ENCODE assay signal across 7 cellular contexts in the genomic region with DNA sequence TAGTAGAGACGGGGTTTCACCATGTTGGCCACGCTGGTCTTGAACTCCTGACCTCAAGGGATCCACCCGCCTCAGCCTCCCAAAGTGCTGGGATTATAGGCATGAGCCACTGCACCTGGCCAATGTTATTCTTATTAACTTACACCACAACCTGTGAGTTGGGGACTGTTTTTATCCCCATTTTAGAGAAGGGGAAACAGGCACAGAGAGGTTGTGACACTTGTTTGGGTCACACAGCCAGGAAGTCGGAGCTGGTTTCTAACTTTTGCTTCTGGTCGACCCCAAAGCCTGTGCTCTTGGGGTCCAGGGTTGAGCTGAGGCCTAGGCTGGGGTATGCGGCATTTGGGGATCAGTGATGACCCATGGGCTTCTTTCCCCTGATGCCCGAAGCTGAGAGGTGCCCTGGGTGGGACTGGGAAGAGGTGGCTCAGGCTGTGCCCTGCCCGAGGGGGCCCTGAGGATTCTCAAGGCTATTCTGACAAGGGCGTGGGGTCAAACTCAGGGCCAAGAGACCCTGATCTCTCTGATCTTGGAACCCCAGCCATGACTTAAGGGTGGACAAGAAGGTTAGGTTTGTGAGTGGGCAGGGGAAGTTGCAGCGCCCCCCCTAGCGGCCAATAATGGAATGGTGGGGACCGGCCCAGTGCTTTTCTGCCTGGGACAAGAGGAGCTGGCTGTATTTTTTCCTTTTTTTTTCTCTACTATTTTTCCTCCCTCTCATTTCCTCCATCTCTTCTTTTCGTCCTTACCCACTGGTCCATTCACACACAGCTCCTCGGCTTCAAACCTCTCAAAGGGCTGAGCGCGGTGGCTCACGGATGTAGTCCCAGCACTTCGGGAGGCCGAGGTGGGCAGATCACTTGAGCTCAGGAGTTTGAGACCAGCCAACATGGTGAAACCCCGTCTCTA. TPM values are rescaled to one million over a fixed set of nuclear protein-coding genes. Genes with fewer than 3 reads are reported as not detected.
DNase-seq lines count a peak whose midpoint lies in the region; ATAC-seq and TF ChIP-seq lines count a peak whose summit lies in the region.

No MANE protein-coding gene starts in this region.

- H3K4me1 Mint-ChIP-seq in stimulated activated effector memory CD8-positive, alpha-beta T cell treated with anti-CD3 and anti-CD28 coated beads, Interleukin-12 subunit alpha, Interleukin-12 subunit beta, amount 100 ng/mL, for 72 hours = peaks cover 7% of the 10 kb centered on the region

- H4K20me1 ChIP-seq in MM.1S (ENCODE audit: insufficient read depth, low read length) = no peaks in the 10 kb centered on the region

- no peak overlapping the region for H3K4me2 ChIP-seq in MM.1S (ENCODE audit: low read depth, low read length)

- H3K4me3 ChIP-seq in MM.1S (ENCODE audit: low read length) (no peak overlapping the region), lung (no peak overlapping the region)

- no peak overlapping the region for H3K27ac Mint-ChIP-seq in stimulated activated effector memory CD8-positive, alpha-beta T cell treated with anti-CD3 and anti-CD28 coated beads, Interleukin-12 subunit alpha, Interleukin-12 subunit beta, amount 100 ng/mL, for 72 hours

- H3K9ac ChIP-seq in MM.1S (ENCODE audit: low read length) = no peak overlapping the region

- H3K27ac ChIP-seq in MM.1S (ENCODE audit: low read length) (no peak overlapping the region), lung (ENCODE audit: low read depth in 1 of 2, low read length in 1 of 2) (no peak overlapping the region)

- H3K36me3 Mint-ChIP-seq in stimulated activated effector memory CD8-positive, alpha-beta T cell treated with anti-CD3 and anti-CD28 coated beads, Interleukin-12 subunit alpha, Interleukin-12 subunit beta, amount 100 ng/mL, for 72 hours = no peaks in the 10 kb centered on the region

- 57 to 61% methylated on average over 20 of the region's 20 CpGs for WGBS in lung, 2 donors

- TF ChIP-seq CTCF in MM.1S (IDR thresholded peaks at IDR 0.05; ENCODE audit: low read length) (peak; percentile 60), lung (IDR thresholded peaks at IDR 0.05; ENCODE audit: control extremely low read depth, extremely low read depth) (peak; percentile 55)

- H3K27me3 ChIP-seq in MM.1S (replicated peaks; ENCODE audit: insufficient read depth, low read length) (no peaks in the 10 kb centered on the region), lung (ENCODE audit: control insufficient read depth, insufficient read depth) (no peaks in the 10 kb centered on the region)

- H3K9me2 ChIP-seq in MM.1S (replicated peaks; ENCODE audit: insufficient read depth, low read length) = no peaks in the 10 kb centered on the region

- no peaks in the 10 kb centered on the region for H3K9me3 Mint-ChIP-seq in stimulated activated effector memory CD8-positive, alpha-beta T cell treated with anti-CD3 and anti-CD28 coated beads, Interleukin-12 subunit alpha, Interleukin-12 subunit beta, amount 100 ng/mL, for 72 hours

- no peaks in the 10 kb centered on the region; the same call in none of the 2 replicates for H3K79me2 ChIP-seq in MM.1S (ENCODE audit: low read length)

- ATAC-seq in lung (ENCODE audit: insufficient read depth, low FRiP score) = no peak
- ATAC-seq in stimulated activated effector memory CD8-positive, alpha-beta T cell treated with anti-CD3 and anti-CD28 coated beads, Interleukin-12 subunit alpha, Interleukin-12 subunit beta, amount 100 ng/mL, for 72 hours = peak; percentile 47

- H3K36me3 ChIP-seq in MM.1S (replicated peaks; ENCODE audit: insufficient read depth, low read length) (no peaks in the 10 kb centered on the region), lung (ENCODE audit: control insufficient read depth in 2 of 2, insufficient read depth in 2 of 2, low read length in 2 of 2) (no peaks in the 10 kb centered on the region)

- peaks cover 6% of the 10 kb centered on the region; the same call in 1 of the 2 replicates for H3F3A ChIP-seq in MM.1S (ENCODE audit: insufficient read depth, low read length)

- no peaks in the 10 kb centered on the region for H3K4me1 ChIP-seq in MM.1S (ENCODE audit: low read length)
- H3K4me1 ChIP-seq in lung (ENCODE audit: control insufficient read depth in 2 of 2, insufficient read depth in 2 of 2, low read length in 2 of 2) = peaks cover 0 to 5% of the 10 kb centered on the region in 2 donors

- DNase-seq in GM03348 (ENCODE audit: low spot score) = peak; percentile 78
- peak; percentile 12 for DNase-seq in MM.1S
- DNase-seq in activated CD4-positive, alpha-beta T cell treated with anti-CD3 and anti-CD28 coated beads, Interleukin-2, amount 50 U/mL, for 1 hour = peak; percentile 46
- DNase-seq in effector CD4-positive, alpha-beta T cell = peak; percentile 16
- peak; percentile 50 for DNase-seq in lung (ENCODE audit: low spot score)
- DNase-seq in stimulated activated effector memory CD8-positive, alpha-beta T cell treated with anti-CD3 and anti-CD28 coated beads, Interleukin-12 subunit alpha, Interleukin-12 subunit beta, amount 100 ng/mL, for 72 hours (ENCODE audit: low spot score in 2 of 2) = peak; percentile 44 to 81
- no peak for DNase-seq in cortex of kidney (lab: John Stamatoyannopoulos, UW)

- no peak overlapping the region for H3K4me3 Mint-ChIP-seq in stimulated activated effector memory CD8-positive, alpha-beta T cell treated with anti-CD3 and anti-CD28 coated beads, Interleukin-12 subunit alpha, Interleukin-12 subunit beta, amount 100 ng/mL, for 72 hours

- H3K9me3 ChIP-seq in MM.1S (replicated peaks; ENCODE audit: insufficient read depth, low read length) (no peaks in the 10 kb centered on the region), lung (ENCODE audit: control insufficient read depth in 2 of 2, insufficient read depth in 1 of 2, low read length in 1 of 2) (peaks cover 0 to under 1% of the 10 kb centered on the region in 2 donors)

- no peak overlapping the region for H2AFZ ChIP-seq in MM.1S (ENCODE audit: low read length)

RNA-seq across cellular contexts. Expression of a gene that starts 3.0 kb away (rescaled TPM):
- total RNA-seq in lung = 10 to 100 TPM in 1 of 2 donors, 1 to 10 TPM in 1; 3.0 to 15.5 TPM
- polyA plus RNA-seq in lung = 10 to 100 TPM; 10.6 to 25.8 TPM

RNA-seq across cellular contexts. Expression of a gene that starts 21.5 kb away (rescaled TPM):
- 1 to 10 TPM in 1 of 2 donors, under 1 TPM in 1; 0.20 to 1.5 TPM for total RNA-seq in lung
- polyA plus RNA-seq in lung = 1 to 10 TPM; 2.7 to 8.4 TPM

RNA-seq across cellular contexts. Expression of a gene that starts 46.5 kb away (rescaled TPM):
- not detected for total RNA-seq in lung
- polyA plus RNA-seq in lung = not detected
